18 cellular contexts compared by ENCODE assay signal in the genomic region with DNA sequence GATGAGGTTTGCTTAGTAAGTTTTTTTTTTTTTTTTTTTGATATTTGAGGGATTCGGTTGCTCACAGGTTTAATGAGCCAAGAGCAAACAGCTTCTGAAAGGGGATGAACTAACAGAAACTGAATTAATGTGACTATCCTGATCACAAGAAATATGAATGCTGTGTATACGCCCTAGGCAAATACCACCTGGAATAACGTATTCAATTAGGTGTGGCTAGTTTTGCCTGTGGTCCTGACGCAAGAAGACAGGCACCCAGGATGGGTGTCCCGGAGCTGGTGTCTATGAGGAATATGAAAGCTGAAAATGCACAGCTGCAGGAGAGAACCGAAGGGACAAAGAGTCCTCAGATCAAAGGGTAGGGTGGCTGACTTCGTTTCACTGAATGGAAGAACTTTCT.
"Had no signal": no experiment of that assay in that cellular context is flagged by ENCODE, and none has a peak within 500 bp of the region (broad histone marks: within the 10 kb centered on the region; RNA-seq: fewer than 3 reads in every experiment).

No MANE protein-coding gene starts in this region.

- DNase-seq: activated CD4-positive, alpha-beta T cell treated with anti-CD3 and anti-CD28 coated beads, Interleukin-2, amount 50 U/mL, for 1 hour; activated CD4-positive, CD25-positive, alpha-beta regulatory T cell treated with anti-CD3 and anti-CD28 coated beads, Interleukin-2, amount 50 U/mL, for 72 hours; activated CD8-positive, alpha-beta T cell treated with anti-CD3 and anti-CD28 coated beads, Interleukin-2, amount 10 ng/mL, durations not matched to agents 7 days and 5 days; activated T-cell treated with anti-CD3 and anti-CD28 coated beads, Interleukin-2, amount 50 U/mL, for 1 hour; adrenal gland; dorsolateral prefrontal cortex; effector memory CD8-positive, alpha-beta T cell; heart left ventricle; nephron progenitor cell; pancreas; right cardiac atrium; stimulated activated CD4-positive, alpha-beta T cell treated with anti-CD3 and anti-CD28 coated beads, Interleukin-12 subunit alpha, Interleukin-12 subunit beta, amount 100 ng/mL, for 4 hours; stimulated activated CD4-positive, alpha-beta T cell treated with anti-CD3 and anti-CD28 coated beads, Interleukin-4, amount 100 ng/mL, for 4 hours; substantia nigra; thyroid gland; WERI-Rb-1 had no signal

- H3K9me3 ChIP-seq: adrenal gland, breast epithelium, pancreas, thyroid gland had no signal

- H3K27me3 ChIP-seq: adrenal gland, breast epithelium, dorsolateral prefrontal cortex, heart left ventricle, pancreas, thyroid gland had no signal

- H3K4me1 ChIP-seq: breast epithelium, pancreas, thyroid gland had no signal

- H3K4me3 ChIP-seq: adrenal gland, breast epithelium, dorsolateral prefrontal cortex, heart left ventricle, pancreas, thyroid gland had no signal

- ATAC-seq: activated CD8-positive, alpha-beta T cell treated with anti-CD3 and anti-CD28 coated beads, Interleukin-2, amount 10 ng/mL, durations not matched to agents 7 days and 5 days; activated naive CD4-positive, alpha-beta T cell treated with anti-CD3 and anti-CD28 coated beads, Interleukin-2, amount 50 U/mL, for 72 hours; effector memory CD8-positive, alpha-beta T cell; heart left ventricle; pancreas; right cardiac atrium had no signal
